ENCODE assay signal across 1 cellular context in the genomic region with DNA sequence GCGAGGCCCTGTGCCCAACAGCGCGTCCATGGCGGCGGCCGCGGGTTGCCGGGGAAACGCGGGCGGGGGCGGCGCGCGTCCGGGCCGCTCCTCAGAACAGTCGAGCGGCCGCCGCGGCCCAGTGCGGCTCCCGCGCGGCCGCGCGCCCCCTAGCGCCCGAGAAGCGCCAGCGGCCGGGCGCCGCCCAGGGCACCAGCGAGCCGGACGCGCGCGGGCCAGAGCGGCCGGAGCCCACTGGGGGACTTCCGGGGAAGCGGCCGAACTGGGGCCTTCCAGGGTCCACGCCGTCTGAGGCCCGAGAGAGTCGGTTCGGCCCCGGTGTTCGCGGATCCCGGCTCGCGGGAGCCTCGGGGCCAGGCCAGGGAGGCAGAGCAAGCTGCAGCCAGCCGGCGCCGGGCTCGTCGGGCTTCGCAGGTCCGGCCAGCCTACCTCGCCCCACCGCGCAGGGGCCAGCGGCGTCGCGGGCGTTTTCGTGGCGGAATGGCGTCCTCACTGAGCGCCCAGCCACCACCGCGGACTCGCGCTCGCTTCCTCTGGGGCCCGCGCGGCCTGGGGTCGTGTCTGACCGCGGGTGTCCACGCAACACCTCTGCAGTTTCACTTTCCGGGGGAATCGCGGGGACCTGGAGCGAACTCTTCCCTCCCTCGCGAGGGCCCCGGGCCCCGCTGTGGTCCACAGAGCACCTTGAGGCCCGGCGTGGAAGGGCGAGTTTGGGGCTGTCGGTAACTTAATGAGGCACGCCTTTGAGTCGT.
TF ChIP-seq lines count a peak whose summit lies in the region.

A gene with protein sequence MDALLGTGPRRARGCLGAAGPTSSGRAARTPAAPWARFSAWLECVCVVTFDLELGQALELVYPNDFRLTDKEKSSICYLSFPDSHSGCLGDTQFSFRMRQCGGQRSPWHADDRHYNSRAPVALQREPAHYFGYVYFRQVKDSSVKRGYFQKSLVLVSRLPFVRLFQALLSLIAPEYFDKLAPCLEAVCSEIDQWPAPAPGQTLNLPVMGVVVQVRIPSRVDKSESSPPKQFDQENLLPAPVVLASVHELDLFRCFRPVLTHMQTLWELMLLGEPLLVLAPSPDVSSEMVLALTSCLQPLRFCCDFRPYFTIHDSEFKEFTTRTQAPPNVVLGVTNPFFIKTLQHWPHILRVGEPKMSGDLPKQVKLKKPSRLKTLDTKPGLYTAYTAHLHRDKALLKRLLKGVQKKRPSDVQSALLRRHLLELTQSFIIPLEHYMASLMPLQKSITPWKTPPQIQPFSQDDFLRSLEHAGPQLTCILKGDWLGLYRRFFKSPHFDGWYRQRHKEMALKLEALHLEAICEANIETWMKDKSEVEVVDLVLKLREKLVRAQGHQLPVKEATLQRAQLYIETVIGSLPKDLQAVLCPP (minus strand): TSS at position 54 of the 752 bp plus-strand sequence. CDS start 24 bp downstream, at position 30.

TF ChIP-seq in HepG2, 621 proteins besides CTCF, POLR2A, EP300 and RAD21 (continued from another document and continues in another):
- TF ChIP-seq THAP7 (CRISPR knock-in tag; IDR thresholded peaks at IDR 0.05) = peak; percentile 65; the same call in 1 of the 2 replicates
- TF ChIP-seq, protein P1, sequence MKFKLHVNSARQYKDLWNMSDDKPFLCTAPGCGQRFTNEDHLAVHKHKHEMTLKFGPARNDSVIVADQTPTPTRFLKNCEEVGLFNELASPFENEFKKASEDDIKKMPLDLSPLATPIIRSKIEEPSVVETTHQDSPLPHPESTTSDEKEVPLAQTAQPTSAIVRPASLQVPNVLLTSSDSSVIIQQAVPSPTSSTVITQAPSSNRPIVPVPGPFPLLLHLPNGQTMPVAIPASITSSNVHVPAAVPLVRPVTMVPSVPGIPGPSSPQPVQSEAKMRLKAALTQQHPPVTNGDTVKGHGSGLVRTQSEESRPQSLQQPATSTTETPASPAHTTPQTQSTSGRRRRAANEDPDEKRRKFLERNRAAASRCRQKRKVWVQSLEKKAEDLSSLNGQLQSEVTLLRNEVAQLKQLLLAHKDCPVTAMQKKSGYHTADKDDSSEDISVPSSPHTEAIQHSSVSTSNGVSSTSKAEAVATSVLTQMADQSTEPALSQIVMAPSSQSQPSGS (CRISPR knock-in tag; IDR thresholded peaks at IDR 0.05) = no peak
- 0 out of 2 replicates have a peak, but pooled peaks have one; percentile 12 for TF ChIP-seq ZNF639 (CRISPR knock-in tag; conservative IDR thresholded peaks at IDR 0.05)
- TF ChIP-seq ZFP41 (CRISPR knock-in tag; IDR thresholded peaks at IDR 0.05; ENCODE audit: borderline replicate concordance) = no peak
- TF ChIP-seq ZNF30 (CRISPR knock-in tag; IDR thresholded peaks at IDR 0.05) = 0 out of 2 replicates have a peak, but pooled peaks have one; percentile 37
- peak; percentile 18; the same call in 1 of the 2 replicates for TF ChIP-seq REPIN1 (CRISPR knock-in tag; IDR thresholded peaks at IDR 0.05; ENCODE audit: borderline replicate concordance, low read depth)
- no peak for TF ChIP-seq FOXA1 (IDR thresholded peaks at IDR 0.05)
- TF ChIP-seq FOXA1 (CRISPR knock-in tag; IDR thresholded peaks at IDR 0.05) = no peak
- TF ChIP-seq NFKBIZ (CRISPR knock-in tag; IDR thresholded peaks at IDR 0.05) = no peak
- no peak for TF ChIP-seq ZNF569 (CRISPR knock-in tag; IDR thresholded peaks at IDR 0.05; ENCODE audit: borderline replicate concordance)
- no peak for TF ChIP-seq ZNF720 (CRISPR knock-in tag; IDR thresholded peaks at IDR 0.05)
- TF ChIP-seq ZNF335 (CRISPR knock-in tag; IDR thresholded peaks at IDR 0.05) = no peak
- 0 out of 2 replicates have a peak, but pooled peaks have one; percentile 14 for TF ChIP-seq ZNF343 (CRISPR knock-in tag; IDR thresholded peaks at IDR 0.05)
- TF ChIP-seq ZFY (CRISPR knock-in tag; IDR thresholded peaks at IDR 0.05) = peak; percentile 99
- no peak for TF ChIP-seq ZNF570 (CRISPR knock-in tag; IDR thresholded peaks at IDR 0.05; ENCODE audit: borderline replicate concordance)
- peak; percentile 67 for TF ChIP-seq ZNF18 (CRISPR knock-in tag; IDR thresholded peaks at IDR 0.05; ENCODE audit: insufficient replicate concordance)
- no peak for TF ChIP-seq ZBTB21 (CRISPR knock-in tag; IDR thresholded peaks at IDR 0.05)
- peak; percentile 47; the same call in 1 of the 2 replicates for TF ChIP-seq ZNF558 (CRISPR knock-in tag; IDR thresholded peaks at IDR 0.05; ENCODE audit: borderline replicate concordance)
- TF ChIP-seq MYNN (CRISPR knock-in tag; IDR thresholded peaks at IDR 0.05; ENCODE audit: low read depth) = no peak; the same call in 1 of the 2 replicates
- peak; percentile 37; the same call in 1 of the 2 replicates for TF ChIP-seq SATB2 (CRISPR knock-in tag; IDR thresholded peaks at IDR 0.05)
- TF ChIP-seq, protein P2, sequence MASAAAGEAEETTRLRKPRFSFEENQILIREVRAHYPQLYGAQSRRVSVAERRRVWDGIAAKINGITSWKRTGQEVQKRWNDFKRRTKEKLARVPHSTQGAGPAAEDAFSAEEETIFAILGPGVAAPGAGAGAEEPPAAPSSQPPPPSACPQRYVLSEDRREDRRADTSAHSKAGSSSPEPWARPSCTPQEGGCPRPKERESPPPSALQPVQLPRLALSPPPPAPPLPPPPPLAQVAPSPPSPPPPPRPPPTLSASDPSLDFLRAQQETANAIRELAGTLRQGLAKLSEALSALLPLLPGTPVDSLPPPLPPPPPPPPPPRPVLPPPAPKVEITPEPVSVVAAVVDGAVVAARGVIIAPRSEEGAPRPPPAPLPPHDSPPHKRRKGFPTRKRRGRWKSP (CRISPR knock-in tag; IDR thresholded peaks at IDR 0.05) = 0 out of 2 replicates have a peak, but pooled peaks have one; percentile 33
- peak; percentile 91; the same call in 1 of the 2 replicates for TF ChIP-seq GLI4 (CRISPR knock-in tag; IDR thresholded peaks at IDR 0.05; ENCODE audit: borderline replicate concordance)
- TF ChIP-seq ZNF333 (CRISPR knock-in tag; IDR thresholded peaks at IDR 0.05; ENCODE audit: borderline replicate concordance) = peak; percentile 69; the same call in 1 of the 2 replicates
- TF ChIP-seq ZNF232 (CRISPR knock-in tag; IDR thresholded peaks at IDR 0.05; ENCODE audit: borderline replicate concordance) = peak; percentile 79; the same call in 1 of the 2 replicates
- no peak for TF ChIP-seq DPF2 (CRISPR knock-in tag; IDR thresholded peaks at IDR 0.05; ENCODE audit: borderline replicate concordance, low read depth)
- TF ChIP-seq ZNF790 (CRISPR knock-in tag; IDR thresholded peaks at IDR 0.05; ENCODE audit: borderline replicate concordance) = peak; percentile 54; the same call in 1 of the 2 replicates
- peak; percentile 59; the same call in 1 of the 2 replicates for TF ChIP-seq ZNF709 (CRISPR knock-in tag; IDR thresholded peaks at IDR 0.05)
- TF ChIP-seq, protein P3, sequence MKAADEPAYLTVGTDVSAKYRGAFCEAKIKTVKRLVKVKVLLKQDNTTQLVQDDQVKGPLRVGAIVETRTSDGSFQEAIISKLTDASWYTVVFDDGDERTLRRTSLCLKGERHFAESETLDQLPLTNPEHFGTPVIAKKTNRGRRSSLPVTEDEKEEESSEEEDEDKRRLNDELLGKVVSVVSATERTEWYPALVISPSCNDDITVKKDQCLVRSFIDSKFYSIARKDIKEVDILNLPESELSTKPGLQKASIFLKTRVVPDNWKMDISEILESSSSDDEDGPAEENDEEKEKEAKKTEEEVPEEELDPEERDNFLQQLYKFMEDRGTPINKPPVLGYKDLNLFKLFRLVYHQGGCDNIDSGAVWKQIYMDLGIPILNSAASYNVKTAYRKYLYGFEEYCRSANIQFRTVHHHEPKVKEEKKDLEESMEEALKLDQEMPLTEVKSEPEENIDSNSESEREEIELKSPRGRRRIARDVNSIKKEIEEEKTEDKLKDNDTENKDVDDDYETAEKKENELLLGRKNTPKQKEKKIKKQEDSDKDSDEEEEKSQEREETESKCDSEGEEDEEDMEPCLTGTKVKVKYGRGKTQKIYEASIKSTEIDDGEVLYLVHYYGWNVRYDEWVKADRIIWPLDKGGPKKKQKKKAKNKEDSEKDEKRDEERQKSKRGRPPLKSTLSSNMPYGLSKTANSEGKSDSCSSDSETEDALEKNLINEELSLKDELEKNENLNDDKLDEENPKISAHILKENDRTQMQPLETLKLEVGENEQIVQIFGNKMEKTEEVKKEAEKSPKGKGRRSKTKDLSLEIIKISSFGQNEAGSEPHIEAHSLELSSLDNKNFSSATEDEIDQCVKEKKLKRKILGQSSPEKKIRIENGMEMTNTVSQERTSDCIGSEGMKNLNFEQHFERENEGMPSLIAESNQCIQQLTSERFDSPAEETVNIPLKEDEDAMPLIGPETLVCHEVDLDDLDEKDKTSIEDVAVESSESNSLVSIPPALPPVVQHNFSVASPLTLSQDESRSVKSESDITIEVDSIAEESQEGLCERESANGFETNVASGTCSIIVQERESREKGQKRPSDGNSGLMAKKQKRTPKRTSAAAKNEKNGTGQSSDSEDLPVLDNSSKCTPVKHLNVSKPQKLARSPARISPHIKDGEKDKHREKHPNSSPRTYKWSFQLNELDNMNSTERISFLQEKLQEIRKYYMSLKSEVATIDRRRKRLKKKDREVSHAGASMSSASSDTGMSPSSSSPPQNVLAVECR (CRISPR knock-in tag; IDR thresholded peaks at IDR 0.05; ENCODE audit: borderline replicate concordance) = peak; percentile 78; the same call in 1 of the 2 replicates
- TF ChIP-seq HDAC6 (IDR thresholded peaks at IDR 0.05; ENCODE audit: low read depth, low read length) = no peak
- TF ChIP-seq ZNF619 (CRISPR knock-in tag; IDR thresholded peaks at IDR 0.05) = no peak
- 0 out of 2 replicates have a peak, but pooled peaks have one; percentile 51 for TF ChIP-seq RFX3 (CRISPR knock-in tag; IDR thresholded peaks at IDR 0.05)
- no peak for TF ChIP-seq HNF4G (IDR thresholded peaks at IDR 0.05; ENCODE audit: borderline replicate concordance, low read depth, low read length)
- TF ChIP-seq HNF4G (CRISPR knock-in tag; IDR thresholded peaks at IDR 0.05; ENCODE audit: borderline replicate concordance, low read depth) = no peak
- no peak for TF ChIP-seq RORA (CRISPR knock-in tag; IDR thresholded peaks at IDR 0.05)
- no peak for TF ChIP-seq ZNF431 (CRISPR knock-in tag; IDR thresholded peaks at IDR 0.05; ENCODE audit: borderline replicate concordance, low read depth)
- no peak for TF ChIP-seq ZNF17 (CRISPR knock-in tag; IDR thresholded peaks at IDR 0.05)
- TF ChIP-seq IRF2 (CRISPR knock-in tag; IDR thresholded peaks at IDR 0.05) = no peak
- no peak for TF ChIP-seq TBL1XR1 (IDR thresholded peaks at IDR 0.05; ENCODE audit: borderline replicate concordance, low read length, partially characterized antibody)
- TF ChIP-seq ZNF564 (CRISPR knock-in tag; IDR thresholded peaks at IDR 0.05) = peak; percentile 15; the same call in 1 of the 2 replicates
- peak; percentile 67; the same call in 1 of the 2 replicates for TF ChIP-seq PRDM15 (CRISPR knock-in tag; IDR thresholded peaks at IDR 0.05)
- TF ChIP-seq, protein P4, sequence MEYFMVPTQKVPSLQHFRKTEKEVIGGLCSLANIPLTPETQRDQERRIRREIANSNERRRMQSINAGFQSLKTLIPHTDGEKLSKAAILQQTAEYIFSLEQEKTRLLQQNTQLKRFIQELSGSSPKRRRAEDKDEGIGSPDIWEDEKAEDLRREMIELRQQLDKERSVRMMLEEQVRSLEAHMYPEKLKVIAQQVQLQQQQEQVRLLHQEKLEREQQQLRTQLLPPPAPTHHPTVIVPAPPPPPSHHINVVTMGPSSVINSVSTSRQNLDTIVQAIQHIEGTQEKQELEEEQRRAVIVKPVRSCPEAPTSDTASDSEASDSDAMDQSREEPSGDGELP (IDR thresholded peaks at IDR 0.05; ENCODE audit: borderline replicate concordance, low read depth) = peak; percentile 36; the same call in 1 of the 2 replicates
